Comparison of ENCODE assay signal across 23 cellular contexts in genomic region chr14:91385227-91385626, GRCh38. TPM values are rescaled to one million over a fixed set of nuclear protein-coding genes. Genes with fewer than 3 reads are reported as not detected.
DNase-seq lines count a peak whose midpoint lies in the region; ATAC-seq and TF ChIP-seq lines count a peak whose summit lies in the region.
"Had no signal": no experiment of that assay in that cellular context is flagged by ENCODE, and none has a peak within 500 bp of the region (broad histone marks: within the 10 kb centered on the region; RNA-seq: fewer than 3 reads in every experiment).

No MANE protein-coding gene starts in this region.

- H2BK5ac ChIP-seq in mesendoderm (ENCODE audit: low read length) = no peak overlapping the region

- intact Hi-C loops in CD14-positive monocyte (cut with micrococcal nuclease) = no loop called here
- intact Hi-C loops in CD8-positive, alpha-beta T cell (cut with DNase I, micrococcal nuclease) = no loop called here

- H3K4ac ChIP-seq in mesendoderm (ENCODE audit: low read depth, low read length) = no peak overlapping the region

- CTCF ChIA-PET in CD8-positive, alpha-beta T cell (lab: Charles Lee) = no interaction called here

- H3K27me3 Mint-ChIP-seq in CD14-positive monocyte (ENCODE audit: low read depth in 3 of 3) = peaks cover 0 to 2% (median 0%) of the 10 kb centered on the region in 3 donors
- no peaks in the 10 kb centered on the region for H3K27me3 Mint-ChIP-seq in CD8-positive, alpha-beta T cell (ENCODE audit: low read depth)
- H3K27me3 Mint-ChIP-seq: memory B cell had no signal

- no peak overlapping the region for H3K4me3 ChIP-seq in CD8-positive, alpha-beta T cell (ENCODE audit: low read depth, low read length)
- H3K4me3 ChIP-seq in WERI-Rb-1 (ENCODE audit: low read depth, low read length) (no peak overlapping the region), mesendoderm (ENCODE audit: low read length) (no peak overlapping the region)
- H3K4me3 ChIP-seq: esophagus muscularis mucosa, gastrocnemius medialis, Peyer's patch, sigmoid colon, SJSA1, tibial artery had no signal

- POLR2A ChIA-PET in CD8-positive, alpha-beta T cell (lab: Charles Lee) = interaction anchor here (1.5 to 5.0 kb wide), 2 partner anchors 12 to 13 kb away, joined by 3 to 32 read pairs; no protein-coding TSS in a partner anchor

- no peak overlapping the region for H2BK15ac ChIP-seq in mesendoderm (replicated peaks; ENCODE audit: low read depth)

- DNase-seq in CD14-positive monocyte (ENCODE audit: low spot score) (no peak), WERI-Rb-1 (no peak), mesendoderm (no peak), NCI-H2227 treated with DMSO at 0.1 percent for 48 hours (lab: John Stamatoyannopoulos, UW) (no peak), germinal center (ENCODE audit: low spot score) (no peak)
- peak in 1 of 7 experiments; percentile 52 for DNase-seq in CD8-positive, alpha-beta T cell
- DNase-seq: central memory CD4-positive, alpha-beta T cell; gastrocnemius medialis; Karpas-422; kidney glomerular epithelial cell; NCI-H2081; NCI-H446 treated with DMSO at 0.1 percent for 48 hours; Peyer's patch; sigmoid colon; tibial artery had no signal

- no peak overlapping the region for H4K5ac ChIP-seq in mesendoderm (ENCODE audit: low read length)

- H3K23ac ChIP-seq in mesendoderm (ENCODE audit: low read length) = no peak overlapping the region

- peaks cover 40% of the 10 kb centered on the region for H3K79me1 ChIP-seq in mesendoderm (ENCODE audit: low read length)

- no peak overlapping the region for H2AK5ac ChIP-seq in mesendoderm (ENCODE audit: low read length)

- H3K4me3 Mint-ChIP-seq in CD14-positive monocyte = no peak overlapping the region
- H3K4me3 Mint-ChIP-seq in CD8-positive, alpha-beta T cell = peak overlapping the region; percentile 22
- H3K4me3 Mint-ChIP-seq: memory B cell; nephron; T-helper 2 cell treated with Interferon-gamma antibody and Interleukin-4, amounts not matched to agents 5 μg/mL and 100 μg/mL, for 36 hours had no signal

- H3K36me3 Mint-ChIP-seq in CD14-positive monocyte = peaks cover 43 to 61% of the 10 kb centered on the region in 2 donors
- peaks cover 66% of the 10 kb centered on the region for H3K36me3 Mint-ChIP-seq in CD8-positive, alpha-beta T cell

- H3K9me3 ChIP-seq in CD8-positive, alpha-beta T cell (ENCODE audit: low read length) = no peaks in the 10 kb centered on the region
- no peaks in the 10 kb centered on the region for H3K9me3 ChIP-seq in WERI-Rb-1 (ENCODE audit: severe bottlenecking)
- H3K9me3 ChIP-seq: esophagus muscularis mucosa, gastrocnemius medialis, Peyer's patch, sigmoid colon, SJSA1, tibial artery had no signal

- H3K27ac Mint-ChIP-seq in CD14-positive monocyte = peak overlapping the region in 4 of 7 donors; percentile 5 to 77 (median 29)
- H3K27ac Mint-ChIP-seq in CD8-positive, alpha-beta T cell = peak overlapping the region; percentile 84
- H3K27ac Mint-ChIP-seq: activated T-helper 2 cell treated with anti-CD3 and anti-CD28 coated beads, Interferon-gamma antibody, Interleukin-2, Interleukin-4, amounts not matched to agents 10 μg/mL and 5 μg/mL and 100 μg/mL, durations not matched to agents 14 hours and 24 hours and 36 hours; T-helper 2 cell treated with Interferon-gamma antibody and Interleukin-4, amounts not matched to agents 5 μg/mL and 100 μg/mL, for 36 hours had no signal

- no peaks in the 10 kb centered on the region for H3K9me3 Mint-ChIP-seq in CD14-positive monocyte
- H3K9me3 Mint-ChIP-seq in CD8-positive, alpha-beta T cell = no peaks in the 10 kb centered on the region
- H3K9me3 Mint-ChIP-seq: activated T-helper 2 cell treated with anti-CD3 and anti-CD28 coated beads, Interferon-gamma antibody, Interleukin-2, Interleukin-4, amounts not matched to agents 10 μg/mL and 5 μg/mL and 100 μg/mL, durations not matched to agents 14 hours and 24 hours and 36 hours; memory B cell; nephron; T-helper 2 cell treated with Interferon-gamma antibody and Interleukin-4, amounts not matched to agents 5 μg/mL and 100 μg/mL, for 36 hours had no signal

- peaks cover 91% of the 10 kb centered on the region for H3K4me1 ChIP-seq in CD8-positive, alpha-beta T cell (ENCODE audit: insufficient read depth, low read length)
- H3K4me1 ChIP-seq in mesendoderm (ENCODE audit: control insufficient read depth, low read depth, low read length) = peaks cover 21% of the 10 kb centered on the region
- H3K4me1 ChIP-seq: gastrocnemius medialis, SJSA1 had no signal

- no peaks in the 10 kb centered on the region for H3K36me3 ChIP-seq in CD8-positive, alpha-beta T cell (ENCODE audit: insufficient read depth, low read length)
- H3K36me3 ChIP-seq in WERI-Rb-1 = peaks cover 27% of the 10 kb centered on the region
- no peaks in the 10 kb centered on the region for H3K36me3 ChIP-seq in mesendoderm (ENCODE audit: control insufficient read depth, insufficient read depth, low read length)
- H3K36me3 ChIP-seq: esophagus muscularis mucosa, gastrocnemius medialis, Peyer's patch, sigmoid colon, SJSA1, tibial artery had no signal

- H3K18ac ChIP-seq in mesendoderm (ENCODE audit: low read length) = no peak overlapping the region

- WGBS in mesendoderm (ENCODE audit: extremely low coverage, insufficient coverage, low lambda C conversion rate) = no CpG with 5 or more reads among the region's 9 CpGs

- no peaks in the 10 kb centered on the region for H3K27me3 ChIP-seq in CD8-positive, alpha-beta T cell (ENCODE audit: insufficient read depth, low read length)
- H3K27me3 ChIP-seq in WERI-Rb-1 (ENCODE audit: insufficient read depth, low read depth, severe bottlenecking) (no peaks in the 10 kb centered on the region), mesendoderm (ENCODE audit: insufficient read depth, low read length, poor library complexity) (no peaks in the 10 kb centered on the region)
- H3K27me3 ChIP-seq: esophagus muscularis mucosa, gastrocnemius medialis, Peyer's patch, sigmoid colon, SJSA1 had no signal

- TF ChIP-seq CTCF in CD14-positive monocyte (IDR thresholded peaks at IDR 0.05) (no peak), WERI-Rb-1 (IDR thresholded peaks at IDR 0.05; ENCODE audit: low read depth, low read length) (no peak)
- TF ChIP-seq CTCF in CD8-positive, alpha-beta T cell (IDR thresholded peaks at IDR 0.05) = no peak

- peak overlapping the region; percentile 19 for H3K27ac ChIP-seq in CD8-positive, alpha-beta T cell (ENCODE audit: low read depth, low read length)
- H3K27ac ChIP-seq in WERI-Rb-1 (peak overlapping the region; percentile 11; the same call in 1 of the 2 replicates), mesendoderm (ENCODE audit: low read depth, low read length) (no peak overlapping the region)
- H3K27ac ChIP-seq: esophagus muscularis mucosa, gastrocnemius medialis, Peyer's patch, sigmoid colon, SJSA1, tibial artery had no signal

- H3K9ac ChIP-seq in mesendoderm (ENCODE audit: low read length) = no peak overlapping the region

- H4K8ac ChIP-seq in mesendoderm (ENCODE audit: low read depth, low read length) = no peak overlapping the region

- H3K4me1 Mint-ChIP-seq in CD14-positive monocyte = peaks cover 81% of the 10 kb centered on the region
- peaks cover 90% of the 10 kb centered on the region for H3K4me1 Mint-ChIP-seq in CD8-positive, alpha-beta T cell (ENCODE audit: low read depth)

- peaks cover 79% of the 10 kb centered on the region for H3K79me2 ChIP-seq in mesendoderm (ENCODE audit: control insufficient read depth, insufficient read depth, low read length)

- H3K56ac ChIP-seq in mesendoderm (ENCODE audit: low read length) = peak overlapping the region; percentile 49

- no peak overlapping the region for H3K4me2 ChIP-seq in mesendoderm (ENCODE audit: low read length)

- no peak overlapping the region for H2BK120ac ChIP-seq in mesendoderm (ENCODE audit: low read depth, low read length)

- ATAC-seq in CD8-positive, alpha-beta T cell = peak; percentile 48
- ATAC-seq in HG03457 (IDR thresholded peaks at IDR 0.05; ENCODE audit: unreplicated experiment) = no peak
- ATAC-seq: gastrocnemius medialis, HCT116 had no signal

RNA-seq across cellular contexts. Expression of gene CCDC88C, which starts 32.4 kb away (rescaled TPM):
- polyA plus RNA-seq in CD14-positive monocyte = 10 to 100 TPM; 11.6 to 12.3 TPM
- 100 to 1,000 TPM; 266 to 273 TPM for total RNA-seq in CD8-positive, alpha-beta T cell
- polyA plus RNA-seq in mesendoderm (2013, experiment 1 of 2) = 19.8 TPM
- polyA plus RNA-seq in mesendoderm (2013, experiment 2 of 2) = 20.9 TPM
- total RNA-seq: SJSA1 had no signal
